Comparison of ENCODE assay signal across 18 cellular contexts in genomic region chr15:36557364-36557763, GRCh38. TPM values are rescaled to one million over a fixed set of nuclear protein-coding genes. Genes with fewer than 3 reads are reported as not detected.
DNase-seq lines count a peak whose midpoint lies in the region; ATAC-seq and TF ChIP-seq lines count a peak whose summit lies in the region.
"Had no signal": no experiment of that assay in that cellular context is flagged by ENCODE, and none has a peak within 500 bp of the region (broad histone marks: within the 10 kb centered on the region; RNA-seq: fewer than 3 reads in every experiment).

No MANE protein-coding gene starts in this region.

- no peaks in the 10 kb centered on the region for H3K27me3 ChIP-seq in upper lobe of left lung

- DNase-seq in NCI-H526 (lab: John Stamatoyannopoulos, UW) = peak; percentile 1 to 18
- no peak for DNase-seq in DMS153 treated with DMSO at 0.1 percent for 48 hours (lab: John Stamatoyannopoulos, UW; ENCODE audit: unreplicated experiment)
- DNase-seq in germinal center (ENCODE audit: low spot score) = no peak
- no peak for DNase-seq in NCI-H1092 treated with DMSO at 0.1 percent for 48 hours (lab: John Stamatoyannopoulos, UW)
- no peak for DNase-seq in upper lobe of left lung
- DNase-seq: Calu3; CD4-positive, alpha-beta memory T cell; NCI-H1048; NCI-H146; NCI-H2081 treated with DMSO at 0.1 percent for 48 hours; NCI-H510A treated with DMSO at 0.1 percent for 48 hours; RPMI8226; SIG-M5; T-helper 2 cell had no signal

- TF ChIP-seq CTCF in upper lobe of left lung (IDR thresholded peaks at IDR 0.05) = no peak

- ATAC-seq in GM18498 (IDR thresholded peaks at IDR 0.05; ENCODE audit: unreplicated experiment) (peak; percentile 60), GM18907 (IDR thresholded peaks at IDR 0.05; ENCODE audit: unreplicated experiment) (peak; percentile 76), HG02678 (IDR thresholded peaks at IDR 0.05; ENCODE audit: unreplicated experiment) (peak; percentile 56), upper lobe of left lung (ENCODE audit: low FRiP score in 2 of 2) (no peak)
- ATAC-seq: K562 had no signal

- H3K9me3 ChIP-seq in upper lobe of left lung = no peaks in the 10 kb centered on the region

- no peak overlapping the region for H3K27ac ChIP-seq in upper lobe of left lung

- no peaks in the 10 kb centered on the region for H3K4me1 ChIP-seq in upper lobe of left lung

- no peaks in the 10 kb centered on the region for H3K36me3 ChIP-seq in upper lobe of left lung

- no peak for TF ChIP-seq POLR2A in upper lobe of left lung (IDR thresholded peaks at IDR 0.05)

- 90 to 96% methylated on average over 1 of the region's 1 CpG for WGBS in upper lobe of left lung, 2 donors

- H3K4me3 ChIP-seq in upper lobe of left lung = no peak overlapping the region
- H3K4me3 ChIP-seq: K562 had no signal

- TF ChIP-seq EP300 in upper lobe of left lung (IDR thresholded peaks at IDR 0.05) = no peak

RNA-seq across cellular contexts. Expression of gene CDIN1, which starts 22.1 kb away (rescaled TPM):
- 10 to 100 TPM in 2 of 6 donors, 1 to 10 TPM in 4; 2.6 to 10.5 (median 6.9) TPM for total RNA-seq in upper lobe of left lung

Comparison
In these comparisons a context has a peak if more than half of its experiments do, and no peak if none do; other contexts are left out.
1. ATAC-seq: peak in GM18498 (single experiment), GM18907 (single experiment) and HG02678 (single experiment); none in upper lobe of left lung (0 of 2).
2. DNase-seq: peak in NCI-H526 (2 of 2); none in DMS153 treated with DMSO at 0.1 percent for 48 hours (single experiment), germinal center (single experiment), NCI-H1092 treated with DMSO at 0.1 percent for 48 hours (single experiment) and upper lobe of left lung (0 of 2).